Comparison of ENCODE assay signal across 9 cellular contexts in genomic region chr1:212981571-212982328, GRCh38. TPM values are rescaled to one million over a fixed set of nuclear protein-coding genes. Genes with fewer than 3 reads are reported as not detected.
DNase-seq lines count a peak whose midpoint lies in the region; ATAC-seq and TF ChIP-seq lines count a peak whose summit lies in the region.
"Had no signal": no experiment of that assay in that cellular context is flagged by ENCODE, and none has a peak within 500 bp of the region (broad histone marks: within the 10 kb centered on the region; RNA-seq: fewer than 3 reads in every experiment).

No MANE protein-coding gene starts in this region.

- peak; percentile 42 for ATAC-seq in HG03045 (IDR thresholded peaks at IDR 0.05; ENCODE audit: unreplicated experiment)
- ATAC-seq in CD8-positive, alpha-beta T cell: no peak

- H3K27me3 Mint-ChIP-seq in T-helper 2 cell treated with Interferon-gamma antibody and Interleukin-4, amounts not matched to agents 5 μg/mL and 100 μg/mL, for 36 hours (ENCODE audit: low read depth): no peaks in the 10 kb centered on the region
- H3K27me3 Mint-ChIP-seq in CD8-positive, alpha-beta T cell (ENCODE audit: low read depth): peaks cover 5% of the 10 kb centered on the region
- H3K27me3 Mint-ChIP-seq: IgD-negative memory B cell had no signal

- POLR2A ChIA-PET in CD8-positive, alpha-beta T cell (lab: Charles Lee): no interaction called here

- no peak overlapping the region for H3K4me3 ChIP-seq in skeletal muscle cell (ENCODE audit: low read depth, low read length)
- no peak overlapping the region for H3K4me3 ChIP-seq in CD8-positive, alpha-beta T cell (ENCODE audit: low read depth, low read length)

- no peaks in the 10 kb centered on the region for H3K9me3 Mint-ChIP-seq in T-helper 2 cell treated with Interferon-gamma antibody and Interleukin-4, amounts not matched to agents 5 μg/mL and 100 μg/mL, for 36 hours
- H3K9me3 Mint-ChIP-seq in CD8-positive, alpha-beta T cell: no peaks in the 10 kb centered on the region
- H3K9me3 Mint-ChIP-seq: IgD-negative memory B cell had no signal

- H3K36me3 ChIP-seq in CD8-positive, alpha-beta T cell (ENCODE audit: insufficient read depth, low read length): no peaks in the 10 kb centered on the region

- peak overlapping the region; percentile 39 for H3K27ac Mint-ChIP-seq in T-helper 2 cell treated with Interferon-gamma antibody and Interleukin-4, amounts not matched to agents 5 μg/mL and 100 μg/mL, for 36 hours
- no peak overlapping the region for H3K27ac Mint-ChIP-seq in CD8-positive, alpha-beta T cell
- H3K27ac Mint-ChIP-seq: IgD-negative memory B cell had no signal

- no peak overlapping the region for H3K27ac ChIP-seq in CD8-positive, alpha-beta T cell (ENCODE audit: low read depth, low read length)

- peak; percentile 72 for DNase-seq in NCI-H1092 treated with DMSO at 0.1 percent for 48 hours (lab: John Stamatoyannopoulos, UW)
- no peak for DNase-seq in NCI-H1092 (lab: John Stamatoyannopoulos, UW)
- DNase-seq in T-helper 2 cell treated with Interferon-gamma antibody and Interleukin-4, amounts not matched to agents 5 μg/mL and 100 μg/mL, for 36 hours (ENCODE audit: low spot score): no peak
- DNase-seq in skeletal muscle cell (ENCODE audit: low read depth): peak; percentile 32
- DNase-seq in CD8-positive, alpha-beta T cell: no peak
- no peak for DNase-seq in stimulated activated CD4-positive, alpha-beta T cell treated with anti-CD3 and anti-CD28 coated beads, Interleukin-2, amount 100 ng/mL, for 24 hours
- DNase-seq in NCI-H1417 (lab: John Stamatoyannopoulos, UW): no peak

- H3K4me1 Mint-ChIP-seq in T-helper 2 cell treated with Interferon-gamma antibody and Interleukin-4, amounts not matched to agents 5 μg/mL and 100 μg/mL, for 36 hours (ENCODE audit: low read depth): peaks cover 12% of the 10 kb centered on the region
- no peaks in the 10 kb centered on the region for H3K4me1 Mint-ChIP-seq in CD8-positive, alpha-beta T cell (ENCODE audit: low read depth)

- no peaks in the 10 kb centered on the region for H3K9me3 ChIP-seq in CD8-positive, alpha-beta T cell (ENCODE audit: low read length)

- no peaks in the 10 kb centered on the region for H3K36me3 Mint-ChIP-seq in T-helper 2 cell treated with Interferon-gamma antibody and Interleukin-4, amounts not matched to agents 5 μg/mL and 100 μg/mL, for 36 hours (ENCODE audit: low read depth)
- H3K36me3 Mint-ChIP-seq in CD8-positive, alpha-beta T cell: no peaks in the 10 kb centered on the region
- H3K36me3 Mint-ChIP-seq: IgD-negative memory B cell had no signal

- H3K4me3 Mint-ChIP-seq in T-helper 2 cell treated with Interferon-gamma antibody and Interleukin-4, amounts not matched to agents 5 μg/mL and 100 μg/mL, for 36 hours: no peak overlapping the region
- no peak overlapping the region for H3K4me3 Mint-ChIP-seq in CD8-positive, alpha-beta T cell

- intact Hi-C loops in CD8-positive, alpha-beta T cell (cut with DNase I, micrococcal nuclease): no loop called here

- CTCF ChIA-PET in CD8-positive, alpha-beta T cell (lab: Charles Lee): interaction anchor here (1.0 to 1.2 kb wide), 2 partner anchors 9 to 14 kb away, joined by 3 read pairs; no protein-coding TSS in a partner anchor

- no peaks in the 10 kb centered on the region for H3K27me3 ChIP-seq in CD8-positive, alpha-beta T cell (ENCODE audit: insufficient read depth, low read length)

- no peak for TF ChIP-seq CTCF in CD8-positive, alpha-beta T cell (IDR thresholded peaks at IDR 0.05)

- H3K4me1 ChIP-seq in CD8-positive, alpha-beta T cell (ENCODE audit: insufficient read depth, low read length): no peaks in the 10 kb centered on the region

RNA-seq across cellular contexts. Expression of gene VASH2, which starts 31.4 kb away (rescaled TPM):
- not detected for total RNA-seq in CD8-positive, alpha-beta T cell

RNA-seq across cellular contexts. Expression of gene ANGEL2, which starts 33.9 kb away (rescaled TPM):
- total RNA-seq in CD8-positive, alpha-beta T cell: 10 to 100 TPM; 47.4 to 52.5 TPM

Comparison
In these comparisons a context has a peak if more than half of its experiments do, and no peak if none do; other contexts are left out.
1. DNase-seq: peak in NCI-H1092 treated with DMSO at 0.1 percent for 48 hours (single experiment) and skeletal muscle cell (single experiment); none in NCI-H1092 (single experiment), T-helper 2 cell treated with Interferon-gamma antibody and Interleukin-4, amounts not matched to agents 5 μg/mL and 100 μg/mL, for 36 hours (single experiment), CD8-positive, alpha-beta T cell (0 of 7), stimulated activated CD4-positive, alpha-beta T cell treated with anti-CD3 and anti-CD28 coated beads, Interleukin-2, amount 100 ng/mL, for 24 hours (0 of 2) and NCI-H1417 (0 of 3).